ENCODE assay signal across 35 cellular contexts in the genomic region with DNA sequence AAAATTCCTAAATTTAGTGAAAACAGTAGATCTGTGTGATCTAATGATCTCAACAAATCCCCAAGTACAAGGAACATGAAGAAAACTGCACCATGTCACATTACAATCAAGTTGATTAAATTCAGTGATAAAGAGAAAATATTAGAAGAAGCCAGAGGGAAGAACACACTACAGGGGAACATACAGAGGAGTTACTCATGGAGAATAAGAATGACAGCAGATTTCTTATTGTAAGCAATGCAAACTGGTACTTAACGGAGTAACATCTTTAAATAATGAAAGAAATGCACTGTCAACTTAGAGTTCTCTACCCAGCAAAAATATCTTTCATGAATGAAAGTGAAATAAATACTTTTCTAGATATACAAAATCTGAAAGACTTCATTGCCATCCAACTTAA. TPM values are rescaled to one million over a fixed set of nuclear protein-coding genes. Genes with fewer than 3 reads are reported as not detected.
"Had no signal": no experiment of that assay in that cellular context is flagged by ENCODE, and none has a peak within 500 bp of the region (broad histone marks: within the 10 kb centered on the region; RNA-seq: fewer than 3 reads in every experiment).

No MANE protein-coding gene starts in this region.

- H3K27me3 ChIP-seq: MG63 had no signal

- DNase-seq: Karpas-422, Kasumi-1, MG63, MM.1S, MV-4-11, NCI-H1048, NCI-H1092, NCI-H1092 treated with DMSO at 0.1 percent for 48 hours, NCI-H1105, NCI-H1105 treated with DMSO at 0.1 percent for 48 hours, NCI-H1417, NCI-H1417 treated with DMSO at 0.1 percent for 48 hours, NCI-H1436, NCI-H1436 treated with DMSO at 0.1 percent for 48 hours, NCI-H146, NCI-H1694, NCI-H1694 treated with DMSO at 0.1 percent for 48 hours, NCI-H187, NCI-H187 treated with DMSO at 0.1 percent for 48 hours, NCI-H1930, NCI-H2029, NCI-H2029 treated with DMSO at 0.1 percent for 48 hours, NCI-H2081, NCI-H2081 treated with DMSO at 0.1 percent for 48 hours, NCI-H2107, NCI-H2171, NCI-H2171 treated with DMSO at 0.1 percent for 48 hours, NCI-H2227 treated with DMSO at 0.1 percent for 48 hours, NCI-H226, NCI-H345, NCI-H446, NCI-H446 treated with DMSO at 0.1 percent for 48 hours, NCI-H510A, NCI-H510A treated with DMSO at 0.1 percent for 48 hours had no signal

- H3K36me3 ChIP-seq: MG63 had no signal

- H3K4me3 ChIP-seq: MG63 had no signal

RNA-seq across cellular contexts. Expression of a gene that starts 21.1 kb away (rescaled TPM):
- total RNA-seq: LHCN-M2 had no signal
